In the genomic region with DNA sequence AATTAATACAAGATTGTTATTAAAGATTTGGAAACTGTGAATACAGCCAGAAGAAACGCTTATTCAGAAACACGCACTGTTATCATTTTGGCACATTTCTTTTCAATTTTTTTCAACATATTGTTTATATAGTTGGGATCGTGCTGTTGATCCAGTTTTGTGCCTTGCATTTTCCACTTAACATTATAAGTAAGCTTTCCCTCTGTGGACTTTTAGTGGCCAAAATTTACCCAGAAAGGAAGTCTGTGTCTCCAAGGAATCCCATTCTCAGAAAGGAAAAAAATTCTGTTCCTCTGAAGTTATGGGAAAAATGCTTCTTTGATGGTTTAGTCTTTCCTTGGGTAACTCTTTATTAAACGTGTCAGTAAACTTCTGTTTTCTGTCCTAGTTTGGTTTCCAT, we compare ENCODE assay signal across 27 cellular contexts.
"Had no signal": no experiment of that assay in that cellular context is flagged by ENCODE, and none has a peak within 500 bp of the region (broad histone marks: within the 10 kb centered on the region; RNA-seq: fewer than 3 reads in every experiment).

No MANE protein-coding gene starts in this region.

- H3K27me3 ChIP-seq: adrenal gland, brain microvascular endothelial cell had no signal

- H3K9me3 ChIP-seq: adrenal gland had no signal

- H3K4me3 ChIP-seq: adrenal gland had no signal

- H3K4me1 ChIP-seq: adrenal gland had no signal

- ATAC-seq: activated naive CD4-positive, alpha-beta T cell treated with anti-CD3 and anti-CD28 coated beads, Interleukin-2, amount 50 U/mL, for 72 hours; activated T-cell treated with anti-CD3 and anti-CD28 coated beads, Interleukin-2, amount 50 U/mL, for 4 hours; Panc1; SK-N-SH treated with all-trans-retinoic acid at 6 μM for 48 hours; T-cell; T-helper 17 cell had no signal

- H3K27ac ChIP-seq: adrenal gland, brain microvascular endothelial cell, VCaP had no signal

- DNase-seq: activated B cell treated with CpG ODN at 0.5 μM for 24 hours; activated CD4-positive, alpha-beta memory T cell treated with anti-CD3 and anti-CD28 coated beads for 36 hours; activated CD4-positive, alpha-beta T cell treated with anti-CD3 and anti-CD28 coated beads for 4 hours; activated CD4-positive, alpha-beta T cell treated with anti-CD3 and anti-CD28 coated beads, Interleukin-2, amount 50 U/mL, for 1 hour; activated CD4-positive, CD25-positive, alpha-beta regulatory T cell treated with anti-CD3 and anti-CD28 coated beads, Interleukin-2, amount 50 U/mL, for 72 hours; activated CD8-positive, alpha-beta memory T cell treated with anti-CD3 and anti-CD28 coated beads, Interleukin-2, amount 50 U/mL, for 4 hours; activated gamma-delta T cell treated with Interleukin-2 at 50 U/mL for 16 hours; activated naive CD4-positive, alpha-beta T cell treated with anti-CD3 and anti-CD28 coated beads for 36 hours; activated T-cell treated with anti-CD3 and anti-CD28 coated beads for 4 hours; activated T-cell treated with anti-CD3 and anti-CD28 coated beads, Interleukin-2, amount 50 U/mL, for 4 hours; adrenal gland; anterior cingulate cortex; brain microvascular endothelial cell; NCI-H1436; NCI-H1694; NCI-H1930; NCI-H2081 treated with DMSO at 0.1 percent for 48 hours; NCI-H226; NCI-H446 treated with DMSO at 0.1 percent for 48 hours; NCI-H524 treated with DMSO at 0.1 percent for 48 hours; SIG-M5; T-cell; T-helper 17 cell had no signal

- H3K36me3 ChIP-seq: adrenal gland, brain microvascular endothelial cell had no signal
